1 cellular context compared by ENCODE assay signal in genomic region chr5:137205237-137205636, GRCh38.
TF ChIP-seq lines count a peak whose summit lies in the region.

No MANE protein-coding gene starts in this region.

TF ChIP-seq in SK-N-SH, 30 proteins besides CTCF, POLR2A, EP300 and RAD21 (continued from another document):
- TF ChIP-seq REST (IDR thresholded peaks at IDR 0.05; ENCODE audit: low read depth, low read length) (no peak), FOXM1 (IDR thresholded peaks at IDR 0.05; ENCODE audit: low read depth) (no peak), MEF2A (IDR thresholded peaks at IDR 0.05; ENCODE audit: borderline replicate concordance, low read depth) (no peak), RFX5 (IDR thresholded peaks at IDR 0.05; ENCODE audit: low read length) (no peak), PBX3 (IDR thresholded peaks at IDR 0.05) (no peak), SIN3A (IDR thresholded peaks at IDR 0.05; ENCODE audit: borderline replicate concordance, low read depth, low read length) (no peak), ELF1 (IDR thresholded peaks at IDR 0.05) (no peak), YY1 (IDR thresholded peaks at IDR 0.05; ENCODE audit: low read depth) (no peak), USF1 (IDR thresholded peaks at IDR 0.05; ENCODE audit: borderline replicate concordance, low read depth) (no peak)
